ENCODE assay signal across 23 cellular contexts in genomic region chrX:1009771-1010170, GRCh38.
"Had no signal": no experiment of that assay in that cellular context is flagged by ENCODE, and none has a peak within 500 bp of the region (broad histone marks: within the 10 kb centered on the region; RNA-seq: fewer than 3 reads in every experiment).

No MANE protein-coding gene starts in this region.

- H3K4me1 ChIP-seq: adrenal gland, breast epithelium had no signal

- H3K27ac ChIP-seq: adrenal gland, breast epithelium, PC-9 had no signal

- DNase-seq: activated CD4-positive, alpha-beta memory T cell treated with anti-CD3 and anti-CD28 coated beads for 36 hours; activated CD4-positive, alpha-beta T cell treated with anti-CD3 and anti-CD28 coated beads, Interleukin-2, amount 10 ng/mL, durations not matched to agents 7 days and 5 days; activated CD4-positive, CD25-positive, alpha-beta regulatory T cell; activated gamma-delta T cell; activated naive CD4-positive, alpha-beta T cell treated with anti-CD3 and anti-CD28 coated beads, Interleukin-2, amount 10 ng/mL, durations not matched to agents 7 days and 5 days; activated naive CD8-positive, alpha-beta T cell treated with anti-CD3 and anti-CD28 coated beads, Interleukin-2, amount 10 ng/mL, durations not matched to agents 7 days and 5 days; activated T-cell treated with anti-CD3 and anti-CD28 coated beads for 4 hours; activated T-cell treated with anti-CD3 and anti-CD28 coated beads, Interleukin-2, amount 50 U/mL, for 48 hours; adrenal gland; aorta; caudate nucleus; NCI-H1105 treated with DMSO at 0.1 percent for 48 hours; NCI-H1436 treated with DMSO at 0.1 percent for 48 hours; NCI-H187 treated with DMSO at 0.1 percent for 48 hours; NCI-H2081 treated with DMSO at 0.1 percent for 48 hours; NCI-H446; NCI-H524; PC-9; SIG-M5; T-helper 17 cell; T-helper 9 cell had no signal

- H3K36me3 ChIP-seq: adrenal gland, breast epithelium had no signal

- H3K36me3 Mint-ChIP-seq: activated CD4-positive, alpha-beta memory T cell treated with anti-CD3 and anti-CD28 coated beads for 36 hours; activated naive CD4-positive, alpha-beta T cell treated with anti-CD3 and anti-CD28 coated beads, Interleukin-2, amount 10 ng/mL, durations not matched to agents 7 days and 5 days; activated naive CD8-positive, alpha-beta T cell treated with anti-CD3 and anti-CD28 coated beads, Interleukin-2, amount 10 ng/mL, durations not matched to agents 7 days and 5 days had no signal

- H3K4me3 Mint-ChIP-seq: activated CD4-positive, alpha-beta memory T cell treated with anti-CD3 and anti-CD28 coated beads for 36 hours; activated CD4-positive, alpha-beta T cell treated with anti-CD3 and anti-CD28 coated beads, Interleukin-2, amount 10 ng/mL, durations not matched to agents 7 days and 5 days; activated naive CD4-positive, alpha-beta T cell treated with anti-CD3 and anti-CD28 coated beads, Interleukin-2, amount 10 ng/mL, durations not matched to agents 7 days and 5 days; activated naive CD8-positive, alpha-beta T cell treated with anti-CD3 and anti-CD28 coated beads, Interleukin-2, amount 10 ng/mL, durations not matched to agents 7 days and 5 days; activated T-helper 17 cell treated with anti-CD3 and anti-CD28 coated beads, Interleukin-2, amount 50 U/mL, for 72 hours; T-helper 17 cell had no signal

- H3K9me3 Mint-ChIP-seq: activated CD4-positive, alpha-beta T cell treated with anti-CD3 and anti-CD28 coated beads, Interleukin-2, amount 10 ng/mL, durations not matched to agents 7 days and 5 days; activated T-helper 17 cell treated with anti-CD3 and anti-CD28 coated beads, Interleukin-2, amount 50 U/mL, for 72 hours had no signal

- H3K27me3 Mint-ChIP-seq: activated CD4-positive, alpha-beta T cell treated with anti-CD3 and anti-CD28 coated beads, Interleukin-2, amount 10 ng/mL, durations not matched to agents 7 days and 5 days; activated naive CD4-positive, alpha-beta T cell treated with anti-CD3 and anti-CD28 coated beads, Interleukin-2, amount 10 ng/mL, durations not matched to agents 7 days and 5 days; activated naive CD8-positive, alpha-beta T cell treated with anti-CD3 and anti-CD28 coated beads, Interleukin-2, amount 10 ng/mL, durations not matched to agents 7 days and 5 days; T-helper 17 cell had no signal

- H2AFZ ChIP-seq: PC-9 had no signal

- H3K4me1 Mint-ChIP-seq: activated CD4-positive, alpha-beta T cell treated with anti-CD3 and anti-CD28 coated beads, Interleukin-2, amount 10 ng/mL, durations not matched to agents 7 days and 5 days; activated naive CD4-positive, alpha-beta T cell treated with anti-CD3 and anti-CD28 coated beads, Interleukin-2, amount 10 ng/mL, durations not matched to agents 7 days and 5 days; activated naive CD8-positive, alpha-beta T cell treated with anti-CD3 and anti-CD28 coated beads, Interleukin-2, amount 10 ng/mL, durations not matched to agents 7 days and 5 days; activated T-helper 17 cell treated with anti-CD3 and anti-CD28 coated beads, Interleukin-2, amount 50 U/mL, for 72 hours; T-helper 17 cell had no signal

- H3K27ac Mint-ChIP-seq: activated CD4-positive, alpha-beta memory T cell treated with anti-CD3 and anti-CD28 coated beads for 36 hours; activated CD4-positive, alpha-beta T cell treated with anti-CD3 and anti-CD28 coated beads, Interleukin-2, amount 10 ng/mL, durations not matched to agents 7 days and 5 days; activated naive CD4-positive, alpha-beta T cell treated with anti-CD3 and anti-CD28 coated beads, Interleukin-2, amount 10 ng/mL, durations not matched to agents 7 days and 5 days; activated naive CD8-positive, alpha-beta T cell treated with anti-CD3 and anti-CD28 coated beads, Interleukin-2, amount 10 ng/mL, durations not matched to agents 7 days and 5 days; activated T-helper 17 cell treated with anti-CD3 and anti-CD28 coated beads, Interleukin-2, amount 50 U/mL, for 72 hours; T-helper 17 cell had no signal

- H3K27me3 ChIP-seq: adrenal gland, breast epithelium had no signal

- H3K9me3 ChIP-seq: adrenal gland, breast epithelium had no signal

- H3K4me3 ChIP-seq: adrenal gland, breast epithelium, PC-9 had no signal

- H3K4me2 ChIP-seq: PC-9 had no signal

- ATAC-seq: activated T-helper 17 cell treated with anti-CD3 and anti-CD28 coated beads, Interleukin-2, amount 50 U/mL, for 72 hours; T-helper 17 cell had no signal
